Comparison of ENCODE assay signal across 1 cellular context in genomic region chr5:65971643-65972042, GRCh38.
TF ChIP-seq lines count a peak whose summit lies in the region.

No MANE protein-coding gene starts in this region.

TF ChIP-seq in K562, 482 proteins besides CTCF, POLR2A, EP300 and RAD21 (continued from another document):
- TF ChIP-seq ZNF609 (CRISPR knock-in tag; IDR thresholded peaks at IDR 0.05; ENCODE audit: borderline replicate concordance), result no peak
- TF ChIP-seq PRDM10 (IDR thresholded peaks at IDR 0.05; ENCODE audit: partially characterized antibody), result no peak
- no peak for TF ChIP-seq GTF2E2 (tag; IDR thresholded peaks at IDR 0.05)
